ENCODE assay signal across 8 cellular contexts in the genomic region with DNA sequence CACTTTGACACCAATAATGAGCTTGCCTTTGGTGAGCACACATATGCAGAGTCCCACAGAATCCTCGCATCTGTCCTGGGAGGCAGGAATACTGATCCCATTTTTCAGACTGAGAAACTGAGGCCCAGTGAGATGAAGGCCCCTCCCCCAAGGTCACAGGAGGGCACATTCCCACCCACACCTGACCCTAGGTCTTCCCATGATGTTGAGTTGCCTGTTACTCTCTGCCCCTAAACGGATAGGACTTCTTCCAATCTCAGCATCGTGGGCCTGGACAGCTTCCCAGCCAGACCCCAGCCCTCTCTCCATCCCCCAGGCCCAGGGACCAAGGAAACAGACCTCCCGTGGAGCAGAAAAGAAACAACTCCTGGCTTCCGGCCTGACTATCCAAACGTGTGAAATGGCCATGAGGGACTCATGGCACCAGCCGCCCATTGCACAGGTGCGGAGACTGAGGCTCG. TPM values are rescaled to one million over a fixed set of nuclear protein-coding genes. Genes with fewer than 3 reads are reported as not detected.
DNase-seq lines count a peak whose midpoint lies in the region; ATAC-seq and TF ChIP-seq lines count a peak whose summit lies in the region.

No MANE protein-coding gene starts in this region.

- H3K4me2 ChIP-seq in SU-DHL-6 (ENCODE audit: low read depth, low read length, poor library complexity, severe bottlenecking) = peak overlapping the region; percentile 93

- peaks cover 14 to 64% (median 44%) of the 10 kb centered on the region in 6 donors for H3K4me1 ChIP-seq in spleen

- DNase-seq in NCI-H2171 treated with DMSO at 0.1 percent for 48 hours (lab: John Stamatoyannopoulos, UW) (peak; percentile 35), NCI-H2171 (lab: John Stamatoyannopoulos, UW) (no peak), left ventricle myocardium superior (peak; percentile 46), spleen (no peak), NCI-H82 treated with DMSO at 0.1 percent for 48 hours (lab: John Stamatoyannopoulos, UW; ENCODE audit: unreplicated experiment) (no peak), cerebellar cortex (ENCODE audit: low spot score) (no peak)
- no peak for DNase-seq in stimulated activated CD4-positive, alpha-beta T cell treated with anti-CD3 and anti-CD28 coated beads, Interleukin-1b, Interleukin-23, amount 100 ng/mL, for 48 hours

- TF ChIP-seq CTCF in SU-DHL-6 (IDR thresholded peaks at IDR 0.05; ENCODE audit: insufficient read depth, low read length, poor library complexity, severe bottlenecking) (no peak), spleen (IDR thresholded peaks at IDR 0.05 in 8 of 11, conservative IDR thresholded peaks at IDR 0.05 in 3 of 11) (no peak)

- no peaks in the 10 kb centered on the region for H3K9me2 ChIP-seq in SU-DHL-6 (replicated peaks; ENCODE audit: insufficient read depth, low read length)

- H3K36me3 ChIP-seq in SU-DHL-6 (ENCODE audit: low read length) = no peaks in the 10 kb centered on the region
- no peaks in the 10 kb centered on the region for H3K36me3 ChIP-seq in spleen

- H3F3A ChIP-seq in SU-DHL-6 (ENCODE audit: insufficient read depth) = no peaks in the 10 kb centered on the region

- H3K27me3 ChIP-seq in SU-DHL-6 (ENCODE audit: low read length) (no peaks in the 10 kb centered on the region), spleen (replicated peaks in 1 of 7) (no peaks in the 10 kb centered on the region)

- no peak for TF ChIP-seq POLR2A in spleen (IDR thresholded peaks at IDR 0.05)

- no peak for ATAC-seq in left ventricle myocardium superior

- H3K4me3 ChIP-seq in SU-DHL-6 (ENCODE audit: insufficient read depth, low read length, poor library complexity, severe bottlenecking) (peak overlapping the region; percentile 64), spleen (peak overlapping the region; percentile 66 to 90 (median 76))

- no peaks in the 10 kb centered on the region for H3K9me3 ChIP-seq in SU-DHL-6 (ENCODE audit: insufficient read depth, low read length)
- no peaks in the 10 kb centered on the region for H3K9me3 ChIP-seq in spleen

- H4K20me1 ChIP-seq in SU-DHL-6 (ENCODE audit: low read depth, low read length) = no peaks in the 10 kb centered on the region

- peaks cover 46% of the 10 kb centered on the region for H3K79me2 ChIP-seq in SU-DHL-6 (ENCODE audit: insufficient read depth, low read length)

- H2AFZ ChIP-seq in SU-DHL-6 (ENCODE audit: low read depth, low read length, severe bottlenecking) = no peak overlapping the region

- intact Hi-C loops in left ventricle myocardium superior (cut with micrococcal nuclease) (no loop called here), spleen (cut with DNase I; ENCODE audit: low total_unique reads) (no loop called here)

- H3K27ac ChIP-seq in SU-DHL-6 (ENCODE audit: low read depth, low read length) (peak overlapping the region; percentile 37), spleen (peak overlapping the region in 7 of 8 donors; percentile 51 to 87 (median 72))

- WGBS in spleen, 5 donors = 38 to 90% (median 49%) methylated on average over 2 to 9 of the region's 9 CpGs

- peak overlapping the region; percentile 75 for H3K9ac ChIP-seq in SU-DHL-6 (ENCODE audit: low read length)

RNA-seq across cellular contexts. Expression of gene SH3GLB2, which starts 0.9 kb away (rescaled TPM):
- total RNA-seq in left ventricle myocardium superior (35.3 TPM), spleen (10 to 100 TPM; 69.1 to 87.3 (median 75.9) TPM)
- 100 to 1,000 TPM in 1 of 3 donors, 10 to 100 TPM in 2; 53.3 to 109 (median 77.8) TPM for polyA plus RNA-seq in spleen

RNA-seq across cellular contexts. Expression of gene MIGA2, which starts 9.2 kb away (rescaled TPM):
- total RNA-seq in left ventricle myocardium superior (39.0 TPM), spleen (10 to 100 TPM; 22.7 to 47.1 (median 34.4) TPM)
- polyA plus RNA-seq in spleen = 10 to 100 TPM; 20.2 to 34.5 (median 30.3) TPM

RNA-seq across cellular contexts. Expression of gene DOLPP1, which starts 53.7 kb away (rescaled TPM):
- total RNA-seq in left ventricle myocardium superior (5.2 TPM), spleen (10 to 100 TPM in 2 of 7 donors, 1 to 10 TPM in 5; 6.0 to 10.1 (median 9.0) TPM)
- polyA plus RNA-seq in spleen = 1 to 10 TPM; 4.8 to 8.0 (median 5.1) TPM

Comparison
In these comparisons a context has a peak if more than half of its experiments do, and no peak if none do; other contexts are left out.
1. DNase-seq: peak in NCI-H2171 treated with DMSO at 0.1 percent for 48 hours (single experiment) and left ventricle myocardium superior (single experiment); none in NCI-H2171 (single experiment), spleen (single experiment), stimulated activated CD4-positive, alpha-beta T cell treated with anti-CD3 and anti-CD28 coated beads, Interleukin-1b, Interleukin-23, amount 100 ng/mL, for 48 hours (single experiment), NCI-H82 treated with DMSO at 0.1 percent for 48 hours (single experiment) and cerebellar cortex (single experiment).